ENCODE assay signal across 10 cellular contexts in genomic region chr16:74650966-74651567, GRCh38. TPM values are rescaled to one million over a fixed set of nuclear protein-coding genes. Genes with fewer than 3 reads are reported as not detected.
DNase-seq lines count a peak whose midpoint lies in the region; ATAC-seq and TF ChIP-seq lines count a peak whose summit lies in the region.
"Had no signal": no experiment of that assay in that cellular context is flagged by ENCODE, and none has a peak within 500 bp of the region (broad histone marks: within the 10 kb centered on the region; RNA-seq: fewer than 3 reads in every experiment).

No MANE protein-coding gene starts in this region.

- TF ChIP-seq CTCF in OCI-LY3 (IDR thresholded peaks at IDR 0.05; ENCODE audit: low read depth, low read length), result peak; percentile 49
- peak; percentile 79 for TF ChIP-seq CTCF in endodermal cell (conservative IDR thresholded peaks at IDR 0.05)
- TF ChIP-seq CTCF in progenitor cell of endocrine pancreas (IDR thresholded peaks at IDR 0.05; ENCODE audit: unreplicated experiment), result peak; percentile 65
- TF ChIP-seq CTCF in upper lobe of left lung (IDR thresholded peaks at IDR 0.05), result peak in 1 of 6 experiments; percentile 21

- H3K9me3 Mint-ChIP-seq in endodermal cell (no peaks in the 10 kb centered on the region), progenitor cell of endocrine pancreas (ENCODE audit: low read depth) (no peaks in the 10 kb centered on the region)

- no peaks in the 10 kb centered on the region for H3K27me3 ChIP-seq in OCI-LY3 (ENCODE audit: low read depth, low read length)
- no peaks in the 10 kb centered on the region for H3K27me3 ChIP-seq in endodermal cell (ENCODE audit: control insufficient read depth, insufficient read depth, low read length, poor library complexity, severe bottlenecking)
- H3K27me3 ChIP-seq in upper lobe of left lung, result no peaks in the 10 kb centered on the region
- H3K27me3 ChIP-seq: BLaER1, stomach had no signal

- peaks cover 55% of the 10 kb centered on the region for H3K36me3 ChIP-seq in OCI-LY3 (replicated peaks; ENCODE audit: low read depth, low read length)
- H3K36me3 ChIP-seq in endodermal cell (ENCODE audit: control insufficient read depth, insufficient read depth, low read length), result peaks cover 79% of the 10 kb centered on the region
- peaks cover 7 to 60% (median 32%) of the 10 kb centered on the region in 4 donors for H3K36me3 ChIP-seq in upper lobe of left lung

- TF ChIP-seq EP300 in upper lobe of left lung (IDR thresholded peaks at IDR 0.05), result no peak

- H3K4me1 ChIP-seq in OCI-LY3 (ENCODE audit: low read length) (no peaks in the 10 kb centered on the region), endodermal cell (ENCODE audit: control insufficient read depth, insufficient read depth, low read length) (no peaks in the 10 kb centered on the region), upper lobe of left lung (no peaks in the 10 kb centered on the region)
- H3K4me1 ChIP-seq: BLaER1 had no signal

- no peak overlapping the region for H3K4me2 ChIP-seq in OCI-LY3 (ENCODE audit: low read length)
- H3K4me2 ChIP-seq: BLaER1 had no signal

- H3K4me1 Mint-ChIP-seq in endodermal cell, result peaks cover 9% of the 10 kb centered on the region
- H3K4me1 Mint-ChIP-seq in progenitor cell of endocrine pancreas (ENCODE audit: low read depth), result no peaks in the 10 kb centered on the region

- 87 to 90% methylated on average over 3 to 5 of the region's 6 CpGs for WGBS in endodermal cell (ENCODE audit: insufficient coverage in 1 of 2, insufficient read length in 1 of 2), 2 experiments
- WGBS in upper lobe of left lung, 2 donors, result 82 to 88% methylated on average over 6 of the region's 6 CpGs

- H2AFZ ChIP-seq in OCI-LY3 (ENCODE audit: low read depth, low read length), result no peak overlapping the region

- peaks cover 36% of the 10 kb centered on the region for H4K20me1 ChIP-seq in OCI-LY3 (ENCODE audit: insufficient read depth, low read length)

- H3K27me3 Mint-ChIP-seq in endodermal cell (ENCODE audit: insufficient read depth) (no peaks in the 10 kb centered on the region), progenitor cell of endocrine pancreas (no peaks in the 10 kb centered on the region)

- H3K9me3 ChIP-seq in OCI-LY3 (ENCODE audit: insufficient read depth, low read length) (no peaks in the 10 kb centered on the region), endodermal cell (ENCODE audit: control insufficient read depth, low read length) (no peaks in the 10 kb centered on the region), upper lobe of left lung (no peaks in the 10 kb centered on the region)
- H3K9me3 ChIP-seq: BLaER1, stomach had no signal

- H3K4me3 ChIP-seq in OCI-LY3 (ENCODE audit: low read length) (no peak overlapping the region), endodermal cell (ENCODE audit: low read length) (no peak overlapping the region), upper lobe of left lung (no peak overlapping the region)
- H3K4me3 ChIP-seq: BLaER1, stomach had no signal

- H3K4me3 Mint-ChIP-seq in endodermal cell (no peak overlapping the region), progenitor cell of endocrine pancreas (ENCODE audit: low read depth) (no peak overlapping the region)

- DNase-seq in NCI-H2227 (lab: John Stamatoyannopoulos, UW; ENCODE audit: unreplicated experiment), result peak; percentile 10
- DNase-seq in NCI-H2227 treated with DMSO at 0.1 percent for 48 hours (lab: John Stamatoyannopoulos, UW), result no peak
- no peak for DNase-seq in endodermal cell
- DNase-seq in progenitor cell of endocrine pancreas (ENCODE audit: low spot score, unreplicated experiment), result no peak
- DNase-seq in upper lobe of left lung, result no peak
- no peak for DNase-seq in caudate nucleus (lab: John Stamatoyannopoulos, UW)
- no peak for DNase-seq in iPS-NIHi11 (ENCODE audit: low spot score)
- DNase-seq: stomach had no signal

- H3K27ac Mint-ChIP-seq in endodermal cell, result no peak overlapping the region
- peak overlapping the region; percentile 81 for H3K27ac Mint-ChIP-seq in progenitor cell of endocrine pancreas

- no peak overlapping the region for H3K27ac ChIP-seq in OCI-LY3 (ENCODE audit: low read length)
- H3K27ac ChIP-seq in endodermal cell (ENCODE audit: low read depth, low read length), result no peak overlapping the region
- no peak overlapping the region for H3K27ac ChIP-seq in upper lobe of left lung
- no peak overlapping the region for H3K27ac ChIP-seq in caudate nucleus (ENCODE audit: low read depth, low read length)
- H3K27ac ChIP-seq: BLaER1, stomach had no signal

- no peak for TF ChIP-seq POLR2A in upper lobe of left lung (IDR thresholded peaks at IDR 0.05)

- H3K36me3 Mint-ChIP-seq in endodermal cell (ENCODE audit: low read depth) (peaks cover 72% of the 10 kb centered on the region), progenitor cell of endocrine pancreas (ENCODE audit: insufficient read depth) (peaks cover 11% of the 10 kb centered on the region)

- no peak for ATAC-seq in upper lobe of left lung (ENCODE audit: low FRiP score in 2 of 2)

- H3K79me2 ChIP-seq in OCI-LY3 (ENCODE audit: low read length), result peaks cover 93% of the 10 kb centered on the region

- no peak overlapping the region for H3K9ac ChIP-seq in OCI-LY3 (ENCODE audit: low read length)
- no peak overlapping the region for H3K9ac ChIP-seq in endodermal cell (ENCODE audit: extremely low read depth, low read length, poor library complexity, severe bottlenecking)
- H3K9ac ChIP-seq: BLaER1 had no signal

RNA-seq across cellular contexts. Expression of gene RFWD3, which starts 15.6 kb away (rescaled TPM):
- total RNA-seq in endodermal cell, result 10 to 100 TPM; 81.7 to 97.7 TPM
- polyA plus RNA-seq in endodermal cell (2013, experiment 1 of 2), result 32.2 TPM
- 33.5 TPM for polyA plus RNA-seq in endodermal cell (2013, experiment 2 of 2)
- total RNA-seq in progenitor cell of endocrine pancreas, result 40.3 and 48.4 TPM in 2 replicates
- total RNA-seq in upper lobe of left lung, result 10 to 100 TPM in 5 of 6 donors, 1 to 10 TPM in 1; 6.0 to 28.6 (median 20.0) TPM

RNA-seq across cellular contexts. Expression of gene GLG1, which starts 44.2 kb away (rescaled TPM):
- total RNA-seq in endodermal cell (100 to 1,000 TPM; 120 to 136 TPM), progenitor cell of endocrine pancreas (170 and 173 TPM in 2 replicates), upper lobe of left lung (100 to 1,000 TPM in 5 of 6 donors, 10 to 100 TPM in 1; 88.3 to 149 (median 110) TPM)
- 94.6 TPM for polyA plus RNA-seq in endodermal cell (2013, experiment 1 of 2)
- 93.6 TPM for polyA plus RNA-seq in endodermal cell (2013, experiment 2 of 2)

RNA-seq across cellular contexts. Expression of gene MLKL, which starts 49.6 kb away (rescaled TPM):
- 1 to 10 TPM in 1 of 2 donors, under 1 TPM in 1; 0.22 to 1.3 TPM for total RNA-seq in endodermal cell
- polyA plus RNA-seq in endodermal cell (2013, experiment 1 of 2), result 0.57 TPM
- 0.62 TPM for polyA plus RNA-seq in endodermal cell (2013, experiment 2 of 2)
- total RNA-seq in progenitor cell of endocrine pancreas, result 0.24 and 1.1 TPM in 2 replicates
- 10 to 100 TPM; 15.0 to 81.7 (median 31.6) TPM for total RNA-seq in upper lobe of left lung
